In genomic region chr10:17226891-17227303, GRCh38 we compare ENCODE assay signal across 9 cellular contexts. TPM values are rescaled to one million over a fixed set of nuclear protein-coding genes. Genes with fewer than 3 reads are reported as not detected.
DNase-seq lines count a peak whose midpoint lies in the region; ATAC-seq and TF ChIP-seq lines count a peak whose summit lies in the region.
"Had no signal": no experiment of that assay in that cellular context is flagged by ENCODE, and none has a peak within 500 bp of the region (broad histone marks: within the 10 kb centered on the region; RNA-seq: fewer than 3 reads in every experiment).

No MANE protein-coding gene starts in this region.

- H3K27ac ChIP-seq in BLaER1 = peak overlapping the region; percentile 97
- no peak overlapping the region for H3K27ac ChIP-seq in neural progenitor cell

- H3K4me3 Mint-ChIP-seq in neural progenitor cell = peak overlapping the region; percentile 97

- no peak for TF ChIP-seq POLR2A in NB4 (IDR thresholded peaks at IDR 0.05; ENCODE audit: extremely low read depth, insufficient read length)

- H3K27me3 Mint-ChIP-seq in neural progenitor cell (ENCODE audit: insufficient read depth, low read depth) = peaks cover 14% of the 10 kb centered on the region

- H3K36me3 ChIP-seq in BLaER1 (peaks cover 12% of the 10 kb centered on the region), neural progenitor cell (no peaks in the 10 kb centered on the region)

- H3K9ac ChIP-seq in BLaER1 (peak overlapping the region; percentile 90), neural progenitor cell (no peak overlapping the region)

- H3K4me1 ChIP-seq in BLaER1 (peaks cover 32% of the 10 kb centered on the region), neural progenitor cell (peaks cover 25% of the 10 kb centered on the region)

- peaks cover 3% of the 10 kb centered on the region for H3K9me3 Mint-ChIP-seq in neural progenitor cell

- DNase-seq in NB4 (ENCODE audit: low read depth) (no peak), ecto neural progenitor cell (ENCODE audit: low spot score) (peak; percentile 53), neural progenitor cell (ENCODE audit: low spot score) (peak; percentile 68), AG08396 (ENCODE audit: low spot score) (no peak), NCI-H2227 (lab: John Stamatoyannopoulos, UW; ENCODE audit: unreplicated experiment) (no peak)
- DNase-seq in NK-92 treated with Interleukin-12 subunit alpha and Interleukin-12 subunit beta, amount 100 ng/mL, for 24 hours (lab: John Stamatoyannopoulos, UW) = no peak
- DNase-seq: NCI-H82 had no signal

- H4K20me1 ChIP-seq in BLaER1 = peaks cover 27% of the 10 kb centered on the region
- H4K20me1 ChIP-seq in neural progenitor cell (ENCODE audit: low read depth) = peaks cover 22% of the 10 kb centered on the region

- peaks cover 38% of the 10 kb centered on the region for H3K4me1 Mint-ChIP-seq in neural progenitor cell

- H3K4me2 ChIP-seq in BLaER1 = peak overlapping the region; percentile 97
- peak overlapping the region; percentile 89 for H3K4me2 ChIP-seq in neural progenitor cell

- H3K27me3 ChIP-seq in BLaER1 = no peaks in the 10 kb centered on the region
- H3K27me3 ChIP-seq in neural progenitor cell = no peaks in the 10 kb centered on the region

- H3K9me3 ChIP-seq in BLaER1 (no peaks in the 10 kb centered on the region), neural progenitor cell (ENCODE audit: low read depth) (no peaks in the 10 kb centered on the region)

- H3K27ac Mint-ChIP-seq in neural progenitor cell = peak overlapping the region; percentile 85

- no peak for ATAC-seq in HG02588 (IDR thresholded peaks at IDR 0.05; ENCODE audit: unreplicated experiment)

- H3K79me2 ChIP-seq in neural progenitor cell (ENCODE audit: low read depth) = peaks cover 28% of the 10 kb centered on the region

- no peak overlapping the region for H2AFZ ChIP-seq in neural progenitor cell (replicated peaks)

- H3K4me3 ChIP-seq in BLaER1 = peak overlapping the region; percentile 93
- peak overlapping the region; percentile 68 for H3K4me3 ChIP-seq in NB4 (ENCODE audit: low read depth, low read length)
- peak overlapping the region; percentile 74 for H3K4me3 ChIP-seq in neural progenitor cell

- TF ChIP-seq CTCF in NB4 (IDR thresholded peaks at IDR 0.05; ENCODE audit: low read depth, low read length) = no peak
- no peak for TF ChIP-seq CTCF in neural progenitor cell (IDR thresholded peaks at IDR 0.05)

- peaks cover 39% of the 10 kb centered on the region for H3F3A ChIP-seq in neural progenitor cell (ENCODE audit: low read depth)

- peaks cover 16% of the 10 kb centered on the region for H3K36me3 Mint-ChIP-seq in neural progenitor cell

RNA-seq across cellular contexts. Expression of gene VIM, which starts 1.1 kb away (rescaled TPM):
- total RNA-seq in neural progenitor cell (ENCODE audit: low replicate concordance) = 727 and 820 TPM in 2 replicates

RNA-seq across cellular contexts. Expression of gene TRDMT1, which starts 25.4 kb away (rescaled TPM):
- total RNA-seq in neural progenitor cell (ENCODE audit: low replicate concordance) = 26.4 and 35.6 TPM in 2 replicates

Comparison
In these comparisons a context has a peak if more than half of its experiments do, and no peak if none do; other contexts are left out.
1. DNase-seq: peak in ecto neural progenitor cell (single experiment) and neural progenitor cell (single experiment); none in NB4 (single experiment), AG08396 (single experiment), NK-92 treated with Interleukin-12 subunit alpha and Interleukin-12 subunit beta, amount 100 ng/mL, for 24 hours (single experiment) and NCI-H2227 (single experiment).
2. Peak in every context shown above with its lines, with median percentiles within 50 percentile points of each other: H3K4me3 ChIP-seq.